17 cellular contexts compared by ENCODE assay signal in the genomic region with DNA sequence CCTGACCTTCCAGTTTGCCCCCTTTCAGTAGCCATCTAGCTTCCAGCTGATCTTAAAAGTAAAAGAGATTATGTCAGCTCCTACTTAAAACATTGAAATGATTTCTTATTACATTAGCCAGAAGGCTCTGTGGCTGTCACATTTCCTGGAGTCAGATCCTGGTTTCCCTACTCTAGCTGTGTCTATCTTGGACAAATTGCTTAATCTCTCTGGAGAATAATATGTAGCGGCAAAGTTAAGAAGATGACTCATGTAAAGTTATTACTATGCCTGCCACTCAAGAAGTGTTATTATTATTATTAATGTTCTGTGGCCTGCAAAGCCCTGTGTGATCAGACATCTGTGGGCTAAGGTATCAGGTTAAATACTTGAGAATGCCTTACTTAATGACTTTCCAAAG.
DNase-seq lines count a peak whose midpoint lies in the region; ATAC-seq and TF ChIP-seq lines count a peak whose summit lies in the region.
"Had no signal": no experiment of that assay in that cellular context is flagged by ENCODE, and none has a peak within 500 bp of the region (broad histone marks: within the 10 kb centered on the region; RNA-seq: fewer than 3 reads in every experiment).

No MANE protein-coding gene starts in this region.

- ATAC-seq in upper lobe of left lung (ENCODE audit: low FRiP score in 2 of 2): no peak
- ATAC-seq: CD8-positive, alpha-beta T cell; HepG2; Panc1 had no signal

- POLR2A ChIA-PET in RWPE1 (lab: Yijun Ruan, JAX; ENCODE audit: low non-redundant PET): no interaction called here

- peaks cover 0 to 4% (median 0%) of the 10 kb centered on the region in 4 donors for H3K9me3 ChIP-seq in upper lobe of left lung
- H3K9me3 ChIP-seq: MG63 had no signal

- H3K4me3 ChIP-seq in epithelial cell of esophagus (ENCODE audit: low read length) (no peak overlapping the region), upper lobe of left lung (no peak overlapping the region)
- H3K4me3 ChIP-seq: MG63 had no signal

- H3K27me3 ChIP-seq in upper lobe of left lung: no peaks in the 10 kb centered on the region
- H3K27me3 ChIP-seq: MG63 had no signal

- DNase-seq in EL (peak; percentile 1), RWPE1 (ENCODE audit: low spot score) (peak; percentile 3), epithelial cell of esophagus (ENCODE audit: low read depth) (peak; percentile 71), myocyte (ENCODE audit: low read depth) (peak; percentile 7), HT-29 (ENCODE audit: low spot score) (no peak), amniotic stem cell (lab: John Stamatoyannopoulos, UW) (no peak), upper lobe of left lung (no peak)
- DNase-seq: CD8-positive, alpha-beta T cell; DMS79 treated with DMSO at 0.1 percent for 48 hours; MG63; NCI-H1092 treated with DMSO at 0.1 percent for 48 hours; NCI-H1694; NCI-H774; Right ventricle myocardium superior had no signal

- no peaks in the 10 kb centered on the region for H3K36me3 ChIP-seq in upper lobe of left lung
- H3K36me3 ChIP-seq: MG63 had no signal

- H3K27ac ChIP-seq in RWPE1 (no peak overlapping the region), upper lobe of left lung (no peak overlapping the region)
- H3K27ac ChIP-seq: KMS-11 had no signal

- TF ChIP-seq POLR2A in upper lobe of left lung (IDR thresholded peaks at IDR 0.05): no peak

- CTCF ChIA-PET in RWPE1 (lab: Yijun Ruan, JAX): no interaction called here

- 80 to 88% methylated on average over 1 of the region's 1 CpG for WGBS in upper lobe of left lung, 2 donors

- TF ChIP-seq CTCF in RWPE1 (conservative IDR thresholded peaks at IDR 0.05; ENCODE audit: low read depth): no peak
- no peak for TF ChIP-seq CTCF in epithelial cell of esophagus (IDR thresholded peaks at IDR 0.05; ENCODE audit: insufficient read depth, low read depth, low read length, missing control alignments)
- TF ChIP-seq CTCF in upper lobe of left lung (IDR thresholded peaks at IDR 0.05): no peak

- no peak for TF ChIP-seq EP300 in upper lobe of left lung (IDR thresholded peaks at IDR 0.05)

- no peaks in the 10 kb centered on the region for H3K4me1 ChIP-seq in upper lobe of left lung

Comparison
In these comparisons a context has a peak if more than half of its experiments do, and no peak if none do; other contexts are left out.
1. DNase-seq: peak in EL (single experiment), RWPE1 (single experiment), epithelial cell of esophagus (single experiment) and myocyte (single experiment); none in HT-29 (single experiment), amniotic stem cell (single experiment) and upper lobe of left lung (0 of 2).